31 cellular contexts compared by ENCODE assay signal in genomic region chr5:115787426-115787825, GRCh38.
"Had no signal": no experiment of that assay in that cellular context is flagged by ENCODE, and none has a peak within 500 bp of the region (broad histone marks: within the 10 kb centered on the region; RNA-seq: fewer than 3 reads in every experiment).

No MANE protein-coding gene starts in this region.

- H3K9me3 ChIP-seq: adrenal gland, body of pancreas, colonic mucosa, esophagus squamous epithelium, gastroesophageal sphincter had no signal

- ATAC-seq: activated CD4-positive, alpha-beta T cell treated with anti-CD3 and anti-CD28 coated beads for 36 hours; activated CD8-positive, alpha-beta memory T cell treated with anti-CD3 and anti-CD28 coated beads, Interleukin-2, amount 10 ng/mL, durations not matched to agents 7 days and 5 days; activated CD8-positive, alpha-beta T cell treated with anti-CD3 and anti-CD28 coated beads, Interleukin-2, amount 10 ng/mL, durations not matched to agents 7 days and 5 days; activated naive CD8-positive, alpha-beta T cell treated with anti-CD3 and anti-CD28 coated beads, Interleukin-2, amount 50 U/mL, for 24 hours; body of pancreas; gastroesophageal sphincter had no signal

- H3K27ac ChIP-seq: adrenal gland, body of pancreas, colonic mucosa, epithelial cell of prostate, esophagus squamous epithelium, gastroesophageal sphincter had no signal

- H3K36me3 Mint-ChIP-seq: activated CD4-positive, alpha-beta memory T cell treated with anti-CD3 and anti-CD28 coated beads for 36 hours; activated CD8-positive, alpha-beta memory T cell treated with anti-CD3 and anti-CD28 coated beads, Interleukin-2, amount 10 ng/mL, durations not matched to agents 7 days and 5 days had no signal

- H3K4me3 ChIP-seq: adrenal gland, body of pancreas, colonic mucosa, esophagus squamous epithelium, gastroesophageal sphincter had no signal

- H3K9me3 Mint-ChIP-seq: activated CD4-positive, alpha-beta memory T cell treated with anti-CD3 and anti-CD28 coated beads for 36 hours; activated naive CD4-positive, alpha-beta T cell treated with anti-CD3 and anti-CD28 coated beads for 36 hours; activated naive CD4-positive, alpha-beta T cell treated with anti-CD3 and anti-CD28 coated beads, Interleukin-2, amount 50 U/mL, for 24 hours; activated naive CD8-positive, alpha-beta T cell treated with anti-CD3 and anti-CD28 coated beads, Interleukin-2, amount 50 U/mL, for 24 hours; activated T-helper 1 cell treated with anti-CD3 and anti-CD28 coated beads, Interleukin-12 subunit alpha, Interleukin-12 subunit beta, Interleukin-2, Interleukin-4 antibody, amounts not matched to agents 30 ng/mL and 10 ng/mL and 1 ng/mL, durations not matched to agents 14 hours and 24 hours and 36 hours; activated T-helper 2 cell treated with anti-CD3 and anti-CD28 coated beads, Interferon-gamma antibody, Interleukin-2, Interleukin-4, amounts not matched to agents 10 μg/mL and 5 μg/mL and 100 μg/mL, durations not matched to agents 14 hours and 24 hours and 36 hours had no signal

- H3K4me3 Mint-ChIP-seq: activated CD4-positive, alpha-beta memory T cell treated with anti-CD3 and anti-CD28 coated beads for 36 hours; activated CD4-positive, alpha-beta T cell treated with anti-CD3 and anti-CD28 coated beads for 36 hours; activated CD4-positive, alpha-beta T cell treated with anti-CD3 and anti-CD28 coated beads, Interleukin-2, amount 10 ng/mL, durations not matched to agents 24 days and 14 days; activated CD8-positive, alpha-beta memory T cell treated with anti-CD3 and anti-CD28 coated beads, Interleukin-2, amount 10 ng/mL, durations not matched to agents 7 days and 5 days; activated CD8-positive, alpha-beta T cell treated with anti-CD3 and anti-CD28 coated beads, Interleukin-2, amount 10 ng/mL, durations not matched to agents 7 days and 5 days; activated naive CD4-positive, alpha-beta T cell treated with anti-CD3 and anti-CD28 coated beads for 36 hours; activated naive CD4-positive, alpha-beta T cell treated with anti-CD3 and anti-CD28 coated beads, Interleukin-2, amount 50 U/mL, for 24 hours; activated naive CD8-positive, alpha-beta T cell treated with anti-CD3 and anti-CD28 coated beads for 36 hours; activated naive CD8-positive, alpha-beta T cell treated with anti-CD3 and anti-CD28 coated beads, Interleukin-2, amount 50 U/mL, for 24 hours; activated T-helper 1 cell treated with anti-CD3 and anti-CD28 coated beads, Interleukin-12 subunit alpha, Interleukin-12 subunit beta, Interleukin-2, Interleukin-4 antibody, amounts not matched to agents 30 ng/mL and 10 ng/mL and 1 ng/mL, durations not matched to agents 14 hours and 24 hours and 36 hours had no signal

- H3K4me1 ChIP-seq: adrenal gland, body of pancreas, colonic mucosa, esophagus squamous epithelium, gastroesophageal sphincter had no signal

- DNase-seq: activated CD4-positive, alpha-beta memory T cell treated with anti-CD3 and anti-CD28 coated beads for 36 hours; activated CD4-positive, alpha-beta T cell treated with anti-CD3 and anti-CD28 coated beads for 36 hours; activated CD4-positive, alpha-beta T cell treated with anti-CD3 and anti-CD28 coated beads, Interleukin-2, amount 10 ng/mL, durations not matched to agents 24 days and 14 days; activated CD4-positive, CD25-positive, alpha-beta regulatory T cell; activated CD4-positive, CD25-positive, alpha-beta regulatory T cell treated with anti-CD3 and anti-CD28 coated beads, Interleukin-2, amount 50 U/mL, for 72 hours; activated CD8-positive, alpha-beta memory T cell treated with anti-CD3 and anti-CD28 coated beads, Interleukin-2, amount 10 ng/mL, durations not matched to agents 7 days and 5 days; activated CD8-positive, alpha-beta memory T cell treated with anti-CD3 and anti-CD28 coated beads, Interleukin-2, amount 50 U/mL, for 4 hours; activated CD8-positive, alpha-beta T cell treated with anti-CD3 and anti-CD28 coated beads, Interleukin-2, amount 10 ng/mL, durations not matched to agents 7 days and 5 days; activated effector memory CD4-positive, alpha-beta T cell treated with anti-CD3 and anti-CD28 coated beads, Interleukin-2, amount 50 U/mL, for 16 hours; activated naive CD4-positive, alpha-beta T cell treated with anti-CD3 and anti-CD28 coated beads for 36 hours; activated naive CD8-positive, alpha-beta T cell treated with anti-CD3 and anti-CD28 coated beads for 36 hours; activated naive CD8-positive, alpha-beta T cell treated with anti-CD3 and anti-CD28 coated beads, Interleukin-2, amount 50 U/mL, for 24 hours; activated T-cell treated with anti-CD3 and anti-CD28 coated beads, Interleukin-2, amount 50 U/mL, for 1 hour; activated T-cell treated with anti-CD3 and anti-CD28 coated beads, Interleukin-2, amount 50 U/mL, for 48 hours; adrenal gland; amygdala; aorta; body of pancreas; caudate nucleus; cerebellar nuclear complex; colonic mucosa; effector CD8-positive, alpha-beta T cell; esophagus squamous epithelium; foreskin melanocyte; head of caudate nucleus; T-helper 2 cell had no signal

- H3K27ac Mint-ChIP-seq: activated CD4-positive, alpha-beta memory T cell treated with anti-CD3 and anti-CD28 coated beads for 36 hours; activated CD4-positive, alpha-beta T cell treated with anti-CD3 and anti-CD28 coated beads for 36 hours; activated CD4-positive, alpha-beta T cell treated with anti-CD3 and anti-CD28 coated beads, Interleukin-2, amount 10 ng/mL, durations not matched to agents 24 days and 14 days; activated CD8-positive, alpha-beta memory T cell treated with anti-CD3 and anti-CD28 coated beads, Interleukin-2, amount 10 ng/mL, durations not matched to agents 7 days and 5 days; activated CD8-positive, alpha-beta T cell treated with anti-CD3 and anti-CD28 coated beads, Interleukin-2, amount 10 ng/mL, durations not matched to agents 7 days and 5 days; activated naive CD4-positive, alpha-beta T cell treated with anti-CD3 and anti-CD28 coated beads for 36 hours; activated naive CD4-positive, alpha-beta T cell treated with anti-CD3 and anti-CD28 coated beads, Interleukin-2, amount 50 U/mL, for 24 hours; activated naive CD8-positive, alpha-beta T cell treated with anti-CD3 and anti-CD28 coated beads for 36 hours; activated naive CD8-positive, alpha-beta T cell treated with anti-CD3 and anti-CD28 coated beads, Interleukin-2, amount 50 U/mL, for 24 hours; activated T-helper 1 cell treated with anti-CD3 and anti-CD28 coated beads, Interleukin-12 subunit alpha, Interleukin-12 subunit beta, Interleukin-2, Interleukin-4 antibody, amounts not matched to agents 30 ng/mL and 10 ng/mL and 1 ng/mL, durations not matched to agents 14 hours and 24 hours and 36 hours; activated T-helper 2 cell treated with anti-CD3 and anti-CD28 coated beads, Interferon-gamma antibody, Interleukin-2, Interleukin-4, amounts not matched to agents 10 μg/mL and 5 μg/mL and 100 μg/mL, durations not matched to agents 14 hours and 24 hours and 36 hours had no signal

- H3K4me1 Mint-ChIP-seq: activated CD4-positive, alpha-beta T cell treated with anti-CD3 and anti-CD28 coated beads for 36 hours; activated CD4-positive, alpha-beta T cell treated with anti-CD3 and anti-CD28 coated beads, Interleukin-2, amount 10 ng/mL, durations not matched to agents 24 days and 14 days; activated CD8-positive, alpha-beta memory T cell treated with anti-CD3 and anti-CD28 coated beads, Interleukin-2, amount 10 ng/mL, durations not matched to agents 7 days and 5 days; activated naive CD4-positive, alpha-beta T cell treated with anti-CD3 and anti-CD28 coated beads, Interleukin-2, amount 50 U/mL, for 24 hours; activated naive CD8-positive, alpha-beta T cell treated with anti-CD3 and anti-CD28 coated beads for 36 hours; activated naive CD8-positive, alpha-beta T cell treated with anti-CD3 and anti-CD28 coated beads, Interleukin-2, amount 50 U/mL, for 24 hours had no signal

- H3K27me3 ChIP-seq: adrenal gland, body of pancreas, colonic mucosa had no signal

- H3K36me3 ChIP-seq: adrenal gland, colonic mucosa, esophagus squamous epithelium, gastroesophageal sphincter had no signal
